8 cellular contexts compared by ENCODE assay signal in the genomic region with DNA sequence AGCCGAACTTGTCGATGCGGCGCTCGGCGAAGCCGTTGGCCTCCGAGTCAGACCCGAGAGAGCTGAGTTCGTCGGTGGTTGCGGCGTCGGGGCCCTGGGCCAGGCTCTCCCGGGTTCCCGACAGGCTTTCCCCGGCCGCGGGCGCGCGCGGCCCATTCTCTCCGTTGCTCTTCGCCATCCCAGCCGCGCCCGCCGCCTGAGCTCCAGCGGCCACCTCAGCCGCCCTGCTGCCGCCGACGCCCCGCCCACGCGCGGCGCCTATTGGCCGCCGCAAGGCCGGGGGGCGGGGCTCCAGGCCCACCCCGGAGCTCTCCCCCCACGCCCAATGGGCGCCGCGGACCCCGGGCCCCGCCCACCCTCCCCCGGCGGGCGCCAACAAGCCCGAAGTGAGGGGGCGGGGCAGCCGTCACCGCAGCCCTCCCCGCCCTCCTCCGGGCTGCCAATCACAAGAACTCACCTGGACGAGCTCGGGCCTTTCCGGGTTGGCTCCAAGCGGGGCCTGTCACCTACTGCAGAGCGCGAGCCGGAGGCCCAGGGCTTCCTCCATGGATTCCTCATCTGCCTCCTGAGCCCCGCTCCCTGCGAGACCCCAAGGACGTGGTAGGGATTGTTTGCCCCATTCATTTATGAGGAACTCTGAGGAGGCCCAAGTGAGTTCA. TPM values are rescaled to one million over a fixed set of nuclear protein-coding genes. Genes with fewer than 3 reads are reported as not detected.
DNase-seq lines count a peak whose midpoint lies in the region; ATAC-seq and TF ChIP-seq lines count a peak whose summit lies in the region.

A gene with protein sequence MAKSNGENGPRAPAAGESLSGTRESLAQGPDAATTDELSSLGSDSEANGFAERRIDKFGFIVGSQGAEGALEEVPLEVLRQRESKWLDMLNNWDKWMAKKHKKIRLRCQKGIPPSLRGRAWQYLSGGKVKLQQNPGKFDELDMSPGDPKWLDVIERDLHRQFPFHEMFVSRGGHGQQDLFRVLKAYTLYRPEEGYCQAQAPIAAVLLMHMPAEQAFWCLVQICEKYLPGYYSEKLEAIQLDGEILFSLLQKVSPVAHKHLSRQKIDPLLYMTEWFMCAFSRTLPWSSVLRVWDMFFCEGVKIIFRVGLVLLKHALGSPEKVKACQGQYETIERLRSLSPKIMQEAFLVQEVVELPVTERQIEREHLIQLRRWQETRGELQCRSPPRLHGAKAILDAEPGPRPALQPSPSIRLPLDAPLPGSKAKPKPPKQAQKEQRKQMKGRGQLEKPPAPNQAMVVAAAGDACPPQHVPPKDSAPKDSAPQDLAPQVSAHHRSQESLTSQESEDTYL (minus strand): TSS at position 238 of the 659 bp plus-strand sequence. CDS start 60 bp downstream, at position 178.

- under 1% methylated on average over 69 of the region's 69 CpGs for WGBS in liver

- intact Hi-C loops in CD14-positive monocyte (cut with micrococcal nuclease): loop anchor here (5.0 kb wide), 2 partner anchors 35 to 40 kb away; a partner anchor contains a TSS
- intact Hi-C loops in activated CD4-positive, alpha-beta memory T cell treated with anti-CD3 and anti-CD28 coated beads for 36 hours (cut with micrococcal nuclease): loop anchor here (1.0 to 2.0 kb wide), 3 partner anchors 20 to 39 kb away; a partner anchor contains a TSS
- intact Hi-C loops in dorsolateral prefrontal cortex (cut with DNase I): loop anchor here (2.0 to 5.0 kb wide), 2 partner anchors 36 to 60 kb away; a partner anchor contains a TSS

- CTCF ChIA-PET in activated CD4-positive, alpha-beta memory T cell treated with anti-CD3 and anti-CD28 coated beads for 36 hours (lab: Charles Lee): interaction anchor here (0.7 to 11.4 kb wide), 4 partner anchors 20 to 59 kb away, joined by 3 to 117 read pairs (median 5); a partner anchor contains a TSS

- POLR2A ChIA-PET in activated CD4-positive, alpha-beta memory T cell treated with anti-CD3 and anti-CD28 coated beads for 36 hours (lab: Charles Lee): interaction anchor here (0.7 to 2.9 kb wide), 8 partner anchors 9 to 38 kb away, joined by 3 to 14 read pairs (median 7); a partner anchor contains a TSS

- H3K27ac ChIP-seq in dorsolateral prefrontal cortex: peak within 1 kb of the TSS in 57 of 59 donors; percentile 9 to 90 (median 78)
- peak within 1 kb of the TSS; percentile 60 to 79 for H3K27ac ChIP-seq in liver (ENCODE audit: low read depth in 1 of 2, low read length in 2 of 2)

- H3K4me3 Mint-ChIP-seq in CD14-positive monocyte: peak within 1 kb of the TSS; percentile 88 to 91
- peak within 1 kb of the TSS; percentile 83 for H3K4me3 Mint-ChIP-seq in activated CD4-positive, alpha-beta memory T cell treated with anti-CD3 and anti-CD28 coated beads for 36 hours

- TF ChIP-seq CTCF in CD14-positive monocyte (IDR thresholded peaks at IDR 0.05) (no peak), dorsolateral prefrontal cortex (IDR thresholded peaks at IDR 0.05 in 54 of 56, conservative IDR thresholded peaks at IDR 0.05 in 2 of 56; ENCODE audit: low read depth in 1 of 56, partially characterized antibody in 56 of 56) (peak in 6 of 56 donors; percentile 10 to 24 (median 12)), liver (IDR thresholded peaks at IDR 0.05; ENCODE audit: low read depth, low read length, missing input control) (no peak)

- H3K4me3 ChIP-seq in dorsolateral prefrontal cortex: peak within 1 kb of the TSS; percentile 54 to 98 (median 92)
- peak within 1 kb of the TSS; percentile 80 to 94 (median 91) for H3K4me3 ChIP-seq in liver (ENCODE audit: low read depth in 1 of 3, low read length in 3 of 3)

- peaks cover 0 to 5% (median 1%) of the 10 kb centered on the region in 4 donors for H3K36me3 ChIP-seq in liver (ENCODE audit: control insufficient read depth in 4 of 4, insufficient read depth in 3 of 4, low read depth in 1 of 4, low read length in 3 of 4)

- peak within 1 kb of the TSS; percentile 57 to 90 (median 76) for H3K27ac Mint-ChIP-seq in CD14-positive monocyte
- H3K27ac Mint-ChIP-seq in activated CD4-positive, alpha-beta memory T cell treated with anti-CD3 and anti-CD28 coated beads for 36 hours: peak within 1 kb of the TSS; percentile 81

- ATAC-seq in GM19397 (IDR thresholded peaks at IDR 0.05; ENCODE audit: unreplicated experiment) (peak; percentile 86), HG03565 (IDR thresholded peaks at IDR 0.05; ENCODE audit: unreplicated experiment) (peak; percentile 84)

- DNase-seq in CD14-positive monocyte (ENCODE audit: low spot score): peak; percentile 72
- peak; percentile 75 for DNase-seq in NCI-H748 treated with DMSO at 0.1 percent for 48 hours (lab: John Stamatoyannopoulos, UW)
- DNase-seq in activated CD4-positive, alpha-beta memory T cell treated with anti-CD3 and anti-CD28 coated beads for 36 hours: peak; percentile 96
- DNase-seq in dorsolateral prefrontal cortex: peak; percentile 63 to 92 (median 82)
- peak; percentile 93 for DNase-seq in stimulated activated CD4-positive, alpha-beta T cell treated with anti-CD3 and anti-CD28 coated beads, Interleukin-4, amount 100 ng/mL, for 1 hour

- no peaks in the 10 kb centered on the region for H3K27me3 ChIP-seq in dorsolateral prefrontal cortex
- no peaks in the 10 kb centered on the region for H3K27me3 ChIP-seq in liver (ENCODE audit: control insufficient read depth in 4 of 4, insufficient read depth in 4 of 4, low read length in 3 of 4)

- TF ChIP-seq RAD21 in liver (IDR thresholded peaks at IDR 0.05): peak in 1 of 2 donors; percentile 43

- H3K9ac ChIP-seq in liver (ENCODE audit: low read depth in 1 of 2, low read length in 2 of 2): peak within 1 kb of the TSS; percentile 33 to 53

- peaks cover 4 to 35% (median 30%) of the 10 kb centered on the region in 4 donors for H3K4me1 ChIP-seq in liver (ENCODE audit: control insufficient read depth in 4 of 4, insufficient read depth in 4 of 4, low read length in 3 of 4)

- no peaks in the 10 kb centered on the region for H3K27me3 Mint-ChIP-seq in CD14-positive monocyte (ENCODE audit: low read depth in 3 of 3)
- H3K27me3 Mint-ChIP-seq in activated CD4-positive, alpha-beta memory T cell treated with anti-CD3 and anti-CD28 coated beads for 36 hours: no peaks in the 10 kb centered on the region

- H3K9me3 ChIP-seq in liver (ENCODE audit: control insufficient read depth in 4 of 4, low read length in 3 of 4): no peaks in the 10 kb centered on the region

- H3K4me1 Mint-ChIP-seq in CD14-positive monocyte: peaks cover 46% of the 10 kb centered on the region
- H3K4me1 Mint-ChIP-seq in activated CD4-positive, alpha-beta memory T cell treated with anti-CD3 and anti-CD28 coated beads for 36 hours (ENCODE audit: low read depth): peaks cover 42% of the 10 kb centered on the region

- no peaks in the 10 kb centered on the region for H3K9me3 Mint-ChIP-seq in CD14-positive monocyte
- H3K9me3 Mint-ChIP-seq in activated CD4-positive, alpha-beta memory T cell treated with anti-CD3 and anti-CD28 coated beads for 36 hours: no peaks in the 10 kb centered on the region

- H3K36me3 Mint-ChIP-seq in CD14-positive monocyte: peaks cover 21 to 34% of the 10 kb centered on the region in 2 donors
- H3K36me3 Mint-ChIP-seq in activated CD4-positive, alpha-beta memory T cell treated with anti-CD3 and anti-CD28 coated beads for 36 hours: peaks cover 12% of the 10 kb centered on the region

TF ChIP-seq in liver, 16 proteins besides CTCF, POLR2A, EP300 and RAD21:
- TF ChIP-seq EGR1 (IDR thresholded peaks at IDR 0.05; ENCODE audit: low read depth in 2 of 2) (peak; percentile 29 to 72), SP1 (IDR thresholded peaks at IDR 0.05) (peak; percentile 11), GABPA (IDR thresholded peaks at IDR 0.05 in 1 of 2, conservative IDR thresholded peaks at IDR 0.05 in 1 of 2) (peak in 1 of 2 donors; percentile 6)
- TF ChIP-seq, protein P1, sequence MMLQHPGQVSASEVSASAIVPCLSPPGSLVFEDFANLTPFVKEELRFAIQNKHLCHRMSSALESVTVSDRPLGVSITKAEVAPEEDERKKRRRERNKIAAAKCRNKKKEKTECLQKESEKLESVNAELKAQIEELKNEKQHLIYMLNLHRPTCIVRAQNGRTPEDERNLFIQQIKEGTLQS (IDR thresholded peaks at IDR 0.05): no peak
- TF ChIP-seq, protein P2, sequence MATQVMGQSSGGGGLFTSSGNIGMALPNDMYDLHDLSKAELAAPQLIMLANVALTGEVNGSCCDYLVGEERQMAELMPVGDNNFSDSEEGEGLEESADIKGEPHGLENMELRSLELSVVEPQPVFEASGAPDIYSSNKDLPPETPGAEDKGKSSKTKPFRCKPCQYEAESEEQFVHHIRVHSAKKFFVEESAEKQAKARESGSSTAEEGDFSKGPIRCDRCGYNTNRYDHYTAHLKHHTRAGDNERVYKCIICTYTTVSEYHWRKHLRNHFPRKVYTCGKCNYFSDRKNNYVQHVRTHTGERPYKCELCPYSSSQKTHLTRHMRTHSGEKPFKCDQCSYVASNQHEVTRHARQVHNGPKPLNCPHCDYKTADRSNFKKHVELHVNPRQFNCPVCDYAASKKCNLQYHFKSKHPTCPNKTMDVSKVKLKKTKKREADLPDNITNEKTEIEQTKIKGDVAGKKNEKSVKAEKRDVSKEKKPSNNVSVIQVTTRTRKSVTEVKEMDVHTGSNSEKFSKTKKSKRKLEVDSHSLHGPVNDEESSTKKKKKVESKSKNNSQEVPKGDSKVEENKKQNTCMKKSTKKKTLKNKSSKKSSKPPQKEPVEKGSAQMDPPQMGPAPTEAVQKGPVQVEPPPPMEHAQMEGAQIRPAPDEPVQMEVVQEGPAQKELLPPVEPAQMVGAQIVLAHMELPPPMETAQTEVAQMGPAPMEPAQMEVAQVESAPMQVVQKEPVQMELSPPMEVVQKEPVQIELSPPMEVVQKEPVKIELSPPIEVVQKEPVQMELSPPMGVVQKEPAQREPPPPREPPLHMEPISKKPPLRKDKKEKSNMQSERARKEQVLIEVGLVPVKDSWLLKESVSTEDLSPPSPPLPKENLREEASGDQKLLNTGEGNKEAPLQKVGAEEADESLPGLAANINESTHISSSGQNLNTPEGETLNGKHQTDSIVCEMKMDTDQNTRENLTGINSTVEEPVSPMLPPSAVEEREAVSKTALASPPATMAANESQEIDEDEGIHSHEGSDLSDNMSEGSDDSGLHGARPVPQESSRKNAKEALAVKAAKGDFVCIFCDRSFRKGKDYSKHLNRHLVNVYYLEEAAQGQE (IDR thresholded peaks at IDR 0.05): peak; percentile 12
TF ChIP-seq in liver: peak in this region for 4.

RNA-seq across cellular contexts. Expression of the gene that starts here (rescaled TPM):
- 10 to 100 TPM; 13.4 to 21.8 TPM for polyA plus RNA-seq in CD14-positive monocyte
- 10 to 100 TPM; 28.9 to 29.0 TPM for total RNA-seq in activated CD4-positive, alpha-beta memory T cell treated with anti-CD3 and anti-CD28 coated beads for 36 hours
- total RNA-seq in dorsolateral prefrontal cortex: 10 to 100 TPM in 116 of 120 experiments, 1 to 10 TPM in 4; 8.7 to 34.6 (median 16.2) TPM
- total RNA-seq in liver: 1 to 10 TPM; 3.6 to 8.2 TPM
- polyA plus RNA-seq in liver: 1 to 10 TPM; 8.2 to 9.2 TPM

Comparison
In these comparisons a context has a peak if more than half of its experiments do, and no peak if none do; other contexts are left out.
1. Peak in every context shown above with its lines: DNase-seq, ATAC-seq, H3K4me3 ChIP-seq and H3K27ac ChIP-seq.